Comparison of ENCODE assay signal across 19 cellular contexts in the genomic region with DNA sequence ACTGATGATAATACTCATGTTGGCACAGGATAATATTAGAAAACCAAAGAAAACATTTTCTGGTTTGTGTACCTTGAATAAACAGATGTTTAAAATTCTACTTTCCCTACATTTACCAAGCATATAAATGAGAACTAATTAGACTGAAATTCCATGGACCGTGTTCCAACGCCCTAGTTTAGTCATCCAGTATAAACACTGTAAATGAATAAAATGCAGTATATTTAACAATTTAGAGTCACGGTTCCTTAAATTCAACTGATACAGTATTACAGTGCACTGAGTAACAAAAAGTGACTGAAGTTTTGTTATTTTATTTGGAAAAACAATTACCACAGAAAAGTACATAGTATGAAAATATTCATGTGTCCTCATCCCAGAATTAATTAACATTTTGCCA.
DNase-seq lines count a peak whose midpoint lies in the region; ATAC-seq and TF ChIP-seq lines count a peak whose summit lies in the region.
"Had no signal": no experiment of that assay in that cellular context is flagged by ENCODE, and none has a peak within 500 bp of the region (broad histone marks: within the 10 kb centered on the region; RNA-seq: fewer than 3 reads in every experiment).

No MANE protein-coding gene starts in this region.

- H3K4me1 ChIP-seq in PC-3 (ENCODE audit: insufficient read depth, low read length) (peaks cover 53% of the 10 kb centered on the region), colonic mucosa (no peaks in the 10 kb centered on the region), osteoblast (ENCODE audit: insufficient read depth, low read length) (peaks cover 43% of the 10 kb centered on the region)

- CTCF ChIA-PET in PC-3 (lab: Charles Lee) = no interaction called here

- H2AFZ ChIP-seq in PC-3 (ENCODE audit: low read length) = peak overlapping the region; percentile 39; the same call in 1 of the 2 replicates
- H2AFZ ChIP-seq in osteoblast (ENCODE audit: low read length) = no peak overlapping the region

- H3F3A ChIP-seq in PC-3 (ENCODE audit: low read length, unreplicated experiment) = peaks cover 20% of the 10 kb centered on the region

- peak overlapping the region; percentile 57 for H3K9ac ChIP-seq in PC-3 (ENCODE audit: low read length)
- H3K9ac ChIP-seq in colonic mucosa (ENCODE audit: low read depth in 2 of 2, low read length in 2 of 2) = no peak overlapping the region
- H3K9ac ChIP-seq: KMS-11 had no signal

- peak overlapping the region; percentile 95 for H3K27ac ChIP-seq in PC-3 (ENCODE audit: low read length)
- H3K27ac ChIP-seq in colonic mucosa = peak overlapping the region; percentile 21
- peak overlapping the region; percentile 92 for H3K27ac ChIP-seq in osteoblast (ENCODE audit: low read depth, low read length)
- H3K27ac ChIP-seq in WERI-Rb-1 = no peak overlapping the region
- H3K27ac ChIP-seq: heart left ventricle, KMS-11, sigmoid colon, suprapubic skin had no signal

- H3K36me3 ChIP-seq in PC-3 (ENCODE audit: low read depth, low read length) (no peaks in the 10 kb centered on the region), colonic mucosa (no peaks in the 10 kb centered on the region), osteoblast (ENCODE audit: insufficient read depth, low read length) (no peaks in the 10 kb centered on the region), WERI-Rb-1 (no peaks in the 10 kb centered on the region)
- H3K36me3 ChIP-seq: heart left ventricle, sigmoid colon, suprapubic skin had no signal

- POLR2A ChIA-PET in PC-3 (lab: Charles Lee; ENCODE audit: unreplicated experiment) = no interaction called here

- H3K4me2 ChIP-seq in PC-3 (ENCODE audit: low read length) = peak overlapping the region; percentile 75
- peak overlapping the region; percentile 61 for H3K4me2 ChIP-seq in osteoblast (ENCODE audit: insufficient read depth, low read length)
- H3K4me2 ChIP-seq: KMS-11 had no signal

- DNase-seq in ELR (ENCODE audit: low read depth) (peak; percentile 42), PC-3 (peak; percentile 44), colonic mucosa (no peak), osteoblast (ENCODE audit: insufficient read length, low spot score, missing footprints) (no peak), WERI-Rb-1 (no peak), NCI-H2171 (lab: John Stamatoyannopoulos, UW) (no peak), putamen (ENCODE audit: low spot score) (no peak), Kasumi-1 (lab: John Stamatoyannopoulos, UW) (no peak)
- DNase-seq: activated CD4-positive, alpha-beta T cell treated with anti-CD3 and anti-CD28 coated beads, Interleukin-2, amount 50 U/mL, for 4 hours; activated CD8-positive, alpha-beta memory T cell treated with anti-CD3 and anti-CD28 coated beads, Interleukin-2, amount 50 U/mL, for 48 hours; activated naive CD8-positive, alpha-beta T cell treated with anti-CD3 and anti-CD28 coated beads, Interleukin-2, amount 10 ng/mL, durations not matched to agents 7 days and 5 days; cortex of kidney; heart left ventricle; left ventricle myocardium superior; NCI-H1694 treated with DMSO at 0.1 percent for 48 hours; Right ventricle myocardium superior; sigmoid colon had no signal

- H3K9me2 ChIP-seq in PC-3 (replicated peaks; ENCODE audit: low read length) = no peaks in the 10 kb centered on the region

- BruUV-seq in PC-3 (replicated peaks; lab: Mats Ljungman, UMichigan) = no TSS peak

- H4K20me1 ChIP-seq in PC-3 (ENCODE audit: low read length) (no peaks in the 10 kb centered on the region), osteoblast (ENCODE audit: insufficient read depth, low read length) (no peaks in the 10 kb centered on the region)

- H3K4me3 ChIP-seq in PC-3 (ENCODE audit: low read length) (peak overlapping the region; percentile 43; the same call in 1 of the 2 replicates), colonic mucosa (no peak overlapping the region), osteoblast (ENCODE audit: insufficient read depth, low read length) (no peak overlapping the region), WERI-Rb-1 (ENCODE audit: low read depth, low read length) (no peak overlapping the region)
- H3K4me3 ChIP-seq: heart left ventricle, sigmoid colon, suprapubic skin had no signal

- H3K9me3 ChIP-seq in PC-3 (ENCODE audit: low read length) = no peaks in the 10 kb centered on the region
- H3K9me3 ChIP-seq in colonic mucosa = no peaks in the 10 kb centered on the region
- no peaks in the 10 kb centered on the region for H3K9me3 ChIP-seq in osteoblast (ENCODE audit: low read depth, low read length)
- H3K9me3 ChIP-seq in WERI-Rb-1 (ENCODE audit: severe bottlenecking) = no peaks in the 10 kb centered on the region
- H3K9me3 ChIP-seq: heart left ventricle, sigmoid colon, suprapubic skin had no signal

- H3K79me2 ChIP-seq in PC-3 (ENCODE audit: low read length) (no peaks in the 10 kb centered on the region), osteoblast (ENCODE audit: insufficient read depth, low read length) (no peaks in the 10 kb centered on the region)

- TF ChIP-seq CTCF in PC-3 (conservative IDR thresholded peaks at IDR 0.05; ENCODE audit: low read depth, low read length) (no peak), colonic mucosa (IDR thresholded peaks at IDR 0.05) (no peak), osteoblast (IDR thresholded peaks at IDR 0.05; ENCODE audit: extremely low read depth, low read depth, low read length) (no peak), WERI-Rb-1 (IDR thresholded peaks at IDR 0.05; ENCODE audit: low read depth, low read length) (no peak)

- intact Hi-C loops in PC-3 (cut with micrococcal nuclease) = loop anchor here (1.0 to 5.0 kb wide), 4 partner anchors 43 to 522 kb away; a partner anchor contains a TSS
- intact Hi-C loops in colonic mucosa (cut with DNase I) = no loop called here

- peak; percentile 69 for ATAC-seq in PC-3
- ATAC-seq: heart left ventricle, left ventricle myocardium superior had no signal

- H3K27me3 ChIP-seq in PC-3 (ENCODE audit: low read length) = no peaks in the 10 kb centered on the region
- no peaks in the 10 kb centered on the region for H3K27me3 ChIP-seq in colonic mucosa
- H3K27me3 ChIP-seq in osteoblast (ENCODE audit: insufficient read depth, low read length) = no peaks in the 10 kb centered on the region
- H3K27me3 ChIP-seq in WERI-Rb-1 (ENCODE audit: insufficient read depth, low read depth, severe bottlenecking) = no peaks in the 10 kb centered on the region
- H3K27me3 ChIP-seq: heart left ventricle, sigmoid colon, suprapubic skin had no signal

Comparison
In these comparisons a context has a peak if more than half of its experiments do, and no peak if none do; other contexts are left out.
1. DNase-seq: peak in ELR (single experiment) and PC-3 (single experiment); none in colonic mucosa (single experiment), osteoblast (single experiment), WERI-Rb-1 (single experiment), NCI-H2171 (single experiment), putamen (single experiment) and Kasumi-1 (0 of 2).